9 cellular contexts compared by ENCODE assay signal in genomic region chr3:65548848-65549625, GRCh38.
A peak's percentile ranks its signal among the peaks of the same experiment; 100 is the strongest.
DNase-seq lines count a peak whose midpoint lies in the region; ATAC-seq and TF ChIP-seq lines count a peak whose summit lies in the region.
"Had no signal": no experiment of that assay in that cellular context is flagged by ENCODE, and none has a peak within 500 bp of the region (broad histone marks: within the 10 kb centered on the region; RNA-seq: fewer than 3 reads in every experiment).

No MANE protein-coding gene starts in this region.

- H3K27me3 Mint-ChIP-seq in effector memory CD8-positive, alpha-beta T cell, result no peaks in the 10 kb centered on the region

- H3K9me3 ChIP-seq in iPS-15b (ENCODE audit: control insufficient read depth, insufficient read depth, low read length), result no peaks in the 10 kb centered on the region

- TF ChIP-seq CTCF in astrocyte of the spinal cord (IDR thresholded peaks at IDR 0.05; ENCODE audit: low read depth, low read length), result no peak

- DNase-seq in EL (peak; percentile 43), astrocyte of the spinal cord (ENCODE audit: low read depth, low spot score) (no peak), sciatic nerve (ENCODE audit: low spot score) (no peak)
- no peak for DNase-seq in activated CD8-positive, alpha-beta memory T cell treated with anti-CD3 and anti-CD28 coated beads, Interleukin-2, amount 50 U/mL, for 48 hours
- no peak for DNase-seq in effector memory CD8-positive, alpha-beta T cell
- no peak for DNase-seq in stimulated activated CD4-positive, alpha-beta T cell treated with anti-CD3 and anti-CD28 coated beads, Interleukin-1b, Interleukin-23, amount 100 ng/mL, for 48 hours

- H3K9ac ChIP-seq in iPS-15b (ENCODE audit: low read depth, low read length), result peak overlapping the region; percentile 10

- H3K9me3 Mint-ChIP-seq in effector memory CD8-positive, alpha-beta T cell, result peaks cover 0 to 2% of the 10 kb centered on the region in 2 donors
- H3K9me3 Mint-ChIP-seq: T-helper 1 cell treated with Interleukin-12 subunit alpha and Interleukin-12 subunit beta and Interleukin-4 antibody, amounts not matched to agents 30 μg/mL and 1 μg/mL, for 36 hours had no signal

- H3K27me3 ChIP-seq in iPS-15b (ENCODE audit: control insufficient read depth, insufficient read depth, low read length), result no peaks in the 10 kb centered on the region

- H3K27ac Mint-ChIP-seq in effector memory CD8-positive, alpha-beta T cell, result no peak overlapping the region
- H3K27ac Mint-ChIP-seq: T-helper 1 cell treated with Interleukin-12 subunit alpha and Interleukin-12 subunit beta and Interleukin-4 antibody, amounts not matched to agents 30 μg/mL and 1 μg/mL, for 36 hours had no signal

- in situ Hi-C loops in astrocyte of the spinal cord (cut with HindIII; ENCODE audit: low sequenced_read_pairs), result no loop called here

- ATAC-seq in sciatic nerve (peak; percentile 62), HG02571 (IDR thresholded peaks at IDR 0.05; ENCODE audit: unreplicated experiment) (no peak)
- no peak for ATAC-seq in effector memory CD8-positive, alpha-beta T cell (replicated peaks)

- peaks cover 4% of the 10 kb centered on the region for H3K36me3 Mint-ChIP-seq in effector memory CD8-positive, alpha-beta T cell (ENCODE audit: insufficient read depth)

- no peaks in the 10 kb centered on the region for H3K36me3 ChIP-seq in iPS-15b (ENCODE audit: control insufficient read depth, insufficient read depth, low read length)

- H3K4me3 ChIP-seq in astrocyte of the spinal cord (ENCODE audit: low read depth, low read length), result peak overlapping the region; percentile 42
- H3K4me3 ChIP-seq in iPS-15b (ENCODE audit: low read depth, low read length), result peak overlapping the region; percentile 58

- intact Hi-C loops in sciatic nerve (cut with DNase I), result no loop called here

- no peak overlapping the region for H3K4me3 Mint-ChIP-seq in effector memory CD8-positive, alpha-beta T cell
- H3K4me3 Mint-ChIP-seq: T-helper 1 cell treated with Interleukin-12 subunit alpha and Interleukin-12 subunit beta and Interleukin-4 antibody, amounts not matched to agents 30 μg/mL and 1 μg/mL, for 36 hours had no signal

- H3K4me1 Mint-ChIP-seq in effector memory CD8-positive, alpha-beta T cell (ENCODE audit: low read depth in 2 of 2), result no peaks in the 10 kb centered on the region

- H3K4me1 ChIP-seq in iPS-15b (ENCODE audit: control insufficient read depth, insufficient read depth, low read length), result peaks cover 17% of the 10 kb centered on the region
